In genomic region chr15:78107471-78107870, GRCh38 we compare ENCODE assay signal across 18 cellular contexts. TPM values are rescaled to one million over a fixed set of nuclear protein-coding genes. Genes with fewer than 3 reads are reported as not detected.
"Had no signal": no experiment of that assay in that cellular context is flagged by ENCODE, and none has a peak within 500 bp of the region (broad histone marks: within the 10 kb centered on the region; RNA-seq: fewer than 3 reads in every experiment).

No MANE protein-coding gene starts in this region.

- H3K9me3 Mint-ChIP-seq: activated naive CD8-positive, alpha-beta T cell treated with anti-CD3 and anti-CD28 coated beads for 36 hours; nephron progenitor cell; stimulated activated naive CD8-positive, alpha-beta T cell treated with anti-CD3 and anti-CD28 coated beads, Interleukin-15, Interleukin-2, amounts not matched to agents 100 ng/mL and 50 ng/mL, for 24 hours had no signal

- H3K27ac Mint-ChIP-seq: activated naive CD8-positive, alpha-beta T cell treated with anti-CD3 and anti-CD28 coated beads for 36 hours; nephron progenitor cell; progenitor cell of endocrine pancreas; stimulated activated naive CD8-positive, alpha-beta T cell treated with anti-CD3 and anti-CD28 coated beads, Interleukin-15, Interleukin-2, amounts not matched to agents 100 ng/mL and 50 ng/mL, for 24 hours had no signal

- H3K27me3 Mint-ChIP-seq: activated naive CD8-positive, alpha-beta T cell treated with anti-CD3 and anti-CD28 coated beads for 36 hours; progenitor cell of endocrine pancreas; stimulated activated naive CD8-positive, alpha-beta T cell treated with anti-CD3 and anti-CD28 coated beads, Interleukin-15, Interleukin-2, amounts not matched to agents 100 ng/mL and 50 ng/mL, for 24 hours had no signal

- DNase-seq: activated CD4-positive, alpha-beta T cell treated with anti-CD3 and anti-CD28 coated beads for 1 hour; activated CD4-positive, alpha-beta T cell treated with anti-CD3 and anti-CD28 coated beads, Interleukin-2, amount 50 U/mL, for 48 hours; activated naive CD8-positive, alpha-beta T cell treated with anti-CD3 and anti-CD28 coated beads for 36 hours; brain microvascular endothelial cell; cortex of kidney; foreskin melanocyte; glutamatergic neuron; islet precursor cell; midbrain; nephron progenitor cell; stimulated activated CD4-positive, alpha-beta T cell treated with anti-CD3 and anti-CD28 coated beads, Interleukin-15, amount 100 ng/mL, for 24 hours; stimulated activated CD4-positive, alpha-beta T cell treated with anti-CD3 and anti-CD28 coated beads, Interleukin-2, amount 100 ng/mL, for 48 hours had no signal

- H3K4me3 Mint-ChIP-seq: activated naive CD8-positive, alpha-beta T cell treated with anti-CD3 and anti-CD28 coated beads for 36 hours; nephron progenitor cell; stimulated activated naive CD8-positive, alpha-beta T cell treated with anti-CD3 and anti-CD28 coated beads, Interleukin-15, Interleukin-2, amounts not matched to agents 100 ng/mL and 50 ng/mL, for 24 hours had no signal

- H3K36me3 Mint-ChIP-seq: activated naive CD8-positive, alpha-beta T cell treated with anti-CD3 and anti-CD28 coated beads for 36 hours had no signal

RNA-seq across cellular contexts. Expression of gene SH2D7, which starts 15.1 kb away (rescaled TPM):
- total RNA-seq: activated naive CD8-positive, alpha-beta T cell treated with anti-CD3 and anti-CD28 coated beads for 36 hours; lung microvascular endothelial cell; omental fat pad; progenitor cell of endocrine pancreas; tibial nerve; vagina had no signal
